Comparison of ENCODE assay signal across 19 cellular contexts in genomic region chr4:3361896-3362295, GRCh38.
"Had no signal": no experiment of that assay in that cellular context is flagged by ENCODE, and none has a peak within 500 bp of the region (broad histone marks: within the 10 kb centered on the region; RNA-seq: fewer than 3 reads in every experiment).

No MANE protein-coding gene starts in this region.

- H3K4me3 Mint-ChIP-seq: activated B cell treated with CpG ODN at 0.5 μM for 24 hours; activated CD4-positive, alpha-beta T cell treated with anti-CD3 and anti-CD28 coated beads, Interleukin-2, amount 10 ng/mL, durations not matched to agents 7 days and 5 days; activated T-cell treated with anti-CD3 and anti-CD28 coated beads, Interleukin-2, amount 50 U/mL, for 72 hours; endodermal cell; T-helper 2 cell treated with Interferon-gamma antibody and Interleukin-4, amounts not matched to agents 5 μg/mL and 100 μg/mL, for 36 hours had no signal

- H3K4me3 ChIP-seq: adrenal gland, pancreas, tibial artery, uterus had no signal

- DNase-seq: activated B cell treated with CpG ODN at 0.5 μM for 24 hours; activated CD4-positive, alpha-beta T cell treated with anti-CD3 and anti-CD28 coated beads, Interleukin-2, amount 10 ng/mL, durations not matched to agents 7 days and 5 days; activated gamma-delta T cell; activated T-cell treated with anti-CD3 and anti-CD28 coated beads, Interleukin-2, amount 50 U/mL, for 72 hours; endodermal cell; foreskin melanocyte; midbrain; stimulated activated CD4-positive, alpha-beta T cell treated with anti-CD3 and anti-CD28 coated beads, Interleukin-1b, Interleukin-23, amount 100 ng/mL, for 48 hours; stimulated activated CD8-positive, alpha-beta memory T cell treated with anti-CD3 and anti-CD28 coated beads, Interleukin-4, amount 100 ng/mL, for 48 hours; stimulated activated naive CD4-positive, alpha-beta T cell treated with Interleukin-2 at 50 U/mL for 16 hours; substantia nigra; SW 1271; tibial artery; uterus had no signal

- H3K36me3 Mint-ChIP-seq: activated naive CD4-positive, alpha-beta T cell treated with anti-CD3 and anti-CD28 coated beads, Interleukin-2, amount 50 U/mL, for 72 hours had no signal

- H3K4me1 ChIP-seq: adrenal gland, tibial artery, uterus had no signal

- H3K36me3 ChIP-seq: adrenal gland, pancreas, tibial artery, uterus had no signal

- H3K9me3 ChIP-seq: adrenal gland, pancreas, uterus had no signal

- H3K27me3 ChIP-seq: adrenal gland, pancreas, tibial artery, uterus had no signal

- H3K27ac Mint-ChIP-seq: activated B cell treated with CpG ODN at 0.5 μM for 24 hours; activated CD4-positive, alpha-beta T cell treated with anti-CD3 and anti-CD28 coated beads, Interleukin-2, amount 10 ng/mL, durations not matched to agents 7 days and 5 days; activated naive CD4-positive, alpha-beta T cell treated with anti-CD3 and anti-CD28 coated beads, Interleukin-2, amount 50 U/mL, for 72 hours; activated T-cell treated with anti-CD3 and anti-CD28 coated beads, Interleukin-2, amount 50 U/mL, for 72 hours; endodermal cell; T-helper 2 cell treated with Interferon-gamma antibody and Interleukin-4, amounts not matched to agents 5 μg/mL and 100 μg/mL, for 36 hours had no signal

- ATAC-seq: activated naive CD4-positive, alpha-beta T cell treated with anti-CD3 and anti-CD28 coated beads, Interleukin-2, amount 50 U/mL, for 72 hours; activated T-cell treated with anti-CD3 and anti-CD28 coated beads, Interleukin-2, amount 50 U/mL, for 72 hours; pancreas had no signal

- H3K27ac ChIP-seq: adrenal gland, epithelial cell of prostate, pancreas, tibial artery, uterus had no signal

- H3K9me3 Mint-ChIP-seq: activated naive CD4-positive, alpha-beta T cell treated with anti-CD3 and anti-CD28 coated beads, Interleukin-2, amount 50 U/mL, for 72 hours; activated T-cell treated with anti-CD3 and anti-CD28 coated beads, Interleukin-2, amount 50 U/mL, for 72 hours; endodermal cell; T-helper 2 cell treated with Interferon-gamma antibody and Interleukin-4, amounts not matched to agents 5 μg/mL and 100 μg/mL, for 36 hours had no signal
